ENCODE assay signal across 22 cellular contexts in the genomic region with DNA sequence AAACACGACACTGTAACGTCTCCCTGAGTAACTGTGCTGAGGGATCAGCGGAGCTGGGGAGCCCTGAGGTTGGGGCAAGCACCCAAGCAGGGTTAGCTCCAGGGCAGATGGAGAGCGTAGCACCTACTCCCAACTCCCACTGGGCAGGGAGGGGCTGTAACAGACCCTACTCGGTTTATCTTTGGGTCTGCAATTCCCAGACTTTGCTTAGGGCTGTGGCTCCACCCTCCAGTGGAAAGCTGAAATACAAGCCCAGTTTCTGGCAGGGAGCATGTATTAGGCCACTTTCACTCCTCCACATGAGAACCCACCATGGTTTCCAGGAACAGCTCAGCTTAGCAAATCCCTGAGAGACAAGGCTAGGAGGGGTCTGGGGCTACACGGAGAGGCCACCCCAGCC. TPM values are rescaled to one million over a fixed set of nuclear protein-coding genes. Genes with fewer than 3 reads are reported as not detected.
A peak's percentile ranks its signal among the peaks of the same experiment; 100 is the strongest.
DNase-seq lines count a peak whose midpoint lies in the region; ATAC-seq and TF ChIP-seq lines count a peak whose summit lies in the region.
"Had no signal": no experiment of that assay in that cellular context is flagged by ENCODE, and none has a peak within 500 bp of the region (broad histone marks: within the 10 kb centered on the region; RNA-seq: fewer than 3 reads in every experiment).

No MANE protein-coding gene starts in this region.

- no peak for TF ChIP-seq POLR2A in sigmoid colon (IDR thresholded peaks at IDR 0.05)

- no peak for DNase-seq in CD4-positive, CD25-positive, alpha-beta regulatory T cell
- no peak for DNase-seq in central memory CD8-positive, alpha-beta T cell (ENCODE audit: low spot score in 2 of 2)
- peak; percentile 38 for DNase-seq in iPS-NIHi7 (ENCODE audit: extremely low spot score)
- DNase-seq in sigmoid colon, result peak; percentile 69
- no peak for DNase-seq in hypothalamus (lab: John Stamatoyannopoulos, UW)
- DNase-seq in CD1c-positive myeloid dendritic cell (ENCODE audit: extremely low spot score), result no peak
- no peak for DNase-seq in GM10266 (ENCODE audit: extremely low spot score)
- DNase-seq: ACHN; activated CD4-positive, alpha-beta T cell treated with anti-CD3 and anti-CD28 coated beads, Interleukin-2, amount 50 U/mL, for 1 hour; activated naive CD4-positive, alpha-beta T cell treated with anti-CD3 and anti-CD28 coated beads, Interleukin-2, amount 50 U/mL, for 16 hours; activated T-cell treated with anti-CD3 and anti-CD28 coated beads, Interleukin-2, amount 50 U/mL, for 1 hour; caudate nucleus; CD4-positive, alpha-beta memory T cell; effector memory CD8-positive, alpha-beta T cell; NCI-H1694 treated with DMSO at 0.1 percent for 48 hours; NCI-H446 treated with DMSO at 0.1 percent for 48 hours; stimulated activated naive CD4-positive, alpha-beta T cell had no signal

- H3K4me3 Mint-ChIP-seq in CD4-positive, CD25-positive, alpha-beta regulatory T cell, result no peak overlapping the region
- H3K4me3 Mint-ChIP-seq in central memory CD8-positive, alpha-beta T cell, result no peak overlapping the region
- H3K4me3 Mint-ChIP-seq: CD4-positive, alpha-beta memory T cell; effector memory CD8-positive, alpha-beta T cell; neural crest cell had no signal

- no peak overlapping the region for H3K4me3 ChIP-seq in CD4-positive, CD25-positive, alpha-beta regulatory T cell (ENCODE audit: low read depth, low read length)
- H3K4me3 ChIP-seq in sigmoid colon, result no peak overlapping the region
- H3K4me3 ChIP-seq: skin epidermis had no signal

- 83 to 87% methylated on average over 6 of the region's 6 CpGs for WGBS in sigmoid colon, 2 donors

- no peaks in the 10 kb centered on the region for H3K27me3 Mint-ChIP-seq in CD4-positive, CD25-positive, alpha-beta regulatory T cell
- no peaks in the 10 kb centered on the region for H3K27me3 Mint-ChIP-seq in central memory CD8-positive, alpha-beta T cell
- H3K27me3 Mint-ChIP-seq: effector memory CD8-positive, alpha-beta T cell had no signal

- TF ChIP-seq CTCF in sigmoid colon (IDR thresholded peaks at IDR 0.05) (no peak), GM10266 (IDR thresholded peaks at IDR 0.05; ENCODE audit: control insufficient read depth, insufficient read depth, low read depth, missing control alignments) (no peak)

- H3K4me1 Mint-ChIP-seq in CD4-positive, CD25-positive, alpha-beta regulatory T cell, result peaks cover 8 to 39% (median 15%) of the 10 kb centered on the region in 4 donors
- H3K4me1 Mint-ChIP-seq in central memory CD8-positive, alpha-beta T cell, result peaks cover 41% of the 10 kb centered on the region

- H3K36me3 Mint-ChIP-seq in CD4-positive, CD25-positive, alpha-beta regulatory T cell, result no peaks in the 10 kb centered on the region
- H3K36me3 Mint-ChIP-seq in central memory CD8-positive, alpha-beta T cell (ENCODE audit: insufficient read depth), result peaks cover 2% of the 10 kb centered on the region

- peak overlapping the region; percentile 34 to 58 (median 36) for H3K27ac Mint-ChIP-seq in CD4-positive, CD25-positive, alpha-beta regulatory T cell
- H3K27ac Mint-ChIP-seq in central memory CD8-positive, alpha-beta T cell (ENCODE audit: low read depth), result peak overlapping the region; percentile 8

- intact Hi-C loops in sigmoid colon (cut with DNase I), result no loop called here

- no peak for ATAC-seq in CD4-positive, CD25-positive, alpha-beta regulatory T cell (ENCODE audit: low read depth in 2 of 2)
- no peak for ATAC-seq in central memory CD8-positive, alpha-beta T cell (replicated peaks; ENCODE audit: extremely low read depth, poor library complexity, severe bottlenecking)
- no peak for ATAC-seq in GM18520 (IDR thresholded peaks at IDR 0.05; ENCODE audit: unreplicated experiment)
- ATAC-seq: effector memory CD8-positive, alpha-beta T cell; SK-N-SH treated with all-trans-retinoic acid at 6 μM for 48 hours had no signal

- H3K27me3 ChIP-seq in CD4-positive, CD25-positive, alpha-beta regulatory T cell (ENCODE audit: control insufficient read depth, insufficient read depth, low read length), result no peaks in the 10 kb centered on the region
- no peaks in the 10 kb centered on the region for H3K27me3 ChIP-seq in sigmoid colon

- H3K4me1 ChIP-seq in CD4-positive, CD25-positive, alpha-beta regulatory T cell (ENCODE audit: control insufficient read depth, insufficient read depth, low read length, poor library complexity, severe bottlenecking), result peaks cover 5% of the 10 kb centered on the region
- H3K4me1 ChIP-seq in sigmoid colon, result peaks cover 0 to 19% (median 11%) of the 10 kb centered on the region in 4 donors

- H3K36me3 ChIP-seq in CD4-positive, CD25-positive, alpha-beta regulatory T cell (ENCODE audit: control insufficient read depth, insufficient read depth, low read length), result no peaks in the 10 kb centered on the region
- H3K36me3 ChIP-seq in sigmoid colon, result peaks cover 0 to 24% (median 12%) of the 10 kb centered on the region in 4 donors

- no peak overlapping the region for H3K27ac ChIP-seq in CD4-positive, CD25-positive, alpha-beta regulatory T cell (ENCODE audit: insufficient read depth, low read length, poor library complexity, severe bottlenecking)
- H3K27ac ChIP-seq in sigmoid colon, result peak overlapping the region; percentile 52 to 64 (median 56)

- H3K9me3 ChIP-seq in CD4-positive, CD25-positive, alpha-beta regulatory T cell (ENCODE audit: control insufficient read depth in 2 of 2, low read length in 2 of 2), result no peaks in the 10 kb centered on the region
- H3K9me3 ChIP-seq in sigmoid colon, result no peaks in the 10 kb centered on the region

- H3K9me3 Mint-ChIP-seq in CD4-positive, CD25-positive, alpha-beta regulatory T cell, result peaks cover 0 to 1% (median 0%) of the 10 kb centered on the region in 7 donors
- no peaks in the 10 kb centered on the region for H3K9me3 Mint-ChIP-seq in central memory CD8-positive, alpha-beta T cell
- H3K9me3 Mint-ChIP-seq: effector memory CD8-positive, alpha-beta T cell; neural crest cell had no signal

- TF ChIP-seq EP300 in sigmoid colon (IDR thresholded peaks at IDR 0.05), result no peak

RNA-seq across cellular contexts. Expression of a gene that starts 17.3 kb away (rescaled TPM):
- total RNA-seq in CD4-positive, CD25-positive, alpha-beta regulatory T cell, result 138 TPM
- polyA plus RNA-seq in CD4-positive, CD25-positive, alpha-beta regulatory T cell, result 100 to 1,000 TPM in 1 of 4 donors, 10 to 100 TPM in 3; 68.8 to 113 (median 93.1) TPM
- total RNA-seq in sigmoid colon, result 10 to 100 TPM; 12.1 to 49.2 (median 36.5) TPM
- 10 to 100 TPM; 24.9 to 41.6 (median 28.2) TPM for polyA plus RNA-seq in sigmoid colon
- total RNA-seq: M059J, neural crest cell had no signal

Comparison
In these comparisons a context has a peak if more than half of its experiments do, and no peak if none do; other contexts are left out.
1. DNase-seq: peak in iPS-NIHi7 (single experiment) and sigmoid colon (single experiment); none in CD4-positive, CD25-positive, alpha-beta regulatory T cell (0 of 3), central memory CD8-positive, alpha-beta T cell (0 of 2), hypothalamus (0 of 51), CD1c-positive myeloid dendritic cell (single experiment) and GM10266 (single experiment).